17 cellular contexts compared by ENCODE assay signal in genomic region chr1:18160290-18160942, GRCh38. TPM values are rescaled to one million over a fixed set of nuclear protein-coding genes. Genes with fewer than 3 reads are reported as not detected.
DNase-seq lines count a peak whose midpoint lies in the region; ATAC-seq and TF ChIP-seq lines count a peak whose summit lies in the region.
"Had no signal": no experiment of that assay in that cellular context is flagged by ENCODE, and none has a peak within 500 bp of the region (broad histone marks: within the 10 kb centered on the region; RNA-seq: fewer than 3 reads in every experiment).

No MANE protein-coding gene starts in this region.

- H4K91ac ChIP-seq in trophoblast cell (ENCODE audit: low read depth, low read length), result no peak overlapping the region

- in situ Hi-C loops in GM13977 (cut with MboI; ENCODE audit: low pct_unique_long_range_greater_than_20kb, low sequenced_read_pairs, unreplicated experiment), result no loop called here

- H3K27me3 ChIP-seq in right atrium auricular region (no peaks in the 10 kb centered on the region), trophoblast cell (ENCODE audit: insufficient read depth, low read length) (no peaks in the 10 kb centered on the region)

- TF ChIP-seq CTCF in right atrium auricular region (IDR thresholded peaks at IDR 0.05), result no peak
- no peak for TF ChIP-seq CTCF in GM13977 (IDR thresholded peaks at IDR 0.05; ENCODE audit: extremely low read depth, insufficient read depth, missing control alignments)

- no CpG with 5 or more reads among the region's 13 CpGs for WGBS in trophoblast cell (ENCODE audit: extremely low coverage, insufficient coverage, insufficient read length)

- DNase-seq in Ammon's horn (ENCODE audit: low spot score), result peak; percentile 77
- DNase-seq in right atrium auricular region (ENCODE audit: low spot score), result peak; percentile 71
- peak; percentile 11 to 30 for DNase-seq in trophoblast cell
- DNase-seq in stimulated activated naive CD8-positive, alpha-beta T cell treated with anti-CD3 and anti-CD28 coated beads, Interleukin-15, Interleukin-2, amounts not matched to agents 100 U/mL and 50 U/mL, for 24 hours, result no peak
- no peak for DNase-seq in RKO (ENCODE audit: low spot score)
- no peak for DNase-seq in GM13977 (ENCODE audit: low spot score)
- DNase-seq: activated CD4-positive, CD25-positive, alpha-beta regulatory T cell; activated CD8-positive, alpha-beta memory T cell treated with anti-CD3 and anti-CD28 coated beads, Interleukin-2, amount 50 U/mL, for 4 hours; activated naive CD8-positive, alpha-beta T cell treated with anti-CD3 and anti-CD28 coated beads for 36 hours; Caco-2; HCEC 1CT had no signal

- H3K14ac ChIP-seq in trophoblast cell (ENCODE audit: low read length), result no peak overlapping the region

- H2BK12ac ChIP-seq in trophoblast cell (ENCODE audit: low read length), result no peak overlapping the region

- H3K79me1 ChIP-seq in trophoblast cell (ENCODE audit: low read length), result no peaks in the 10 kb centered on the region

- H3K36me3 ChIP-seq in right atrium auricular region (no peaks in the 10 kb centered on the region), trophoblast cell (ENCODE audit: control insufficient read depth in 1 of 2, insufficient read depth in 2 of 2, low read length in 2 of 2) (no peaks in the 10 kb centered on the region)

- peak overlapping the region; percentile 22 for H3K27ac ChIP-seq in angular gyrus (ENCODE audit: low read depth, low read length)
- H3K27ac ChIP-seq in right atrium auricular region, result no peak overlapping the region
- no peak overlapping the region for H3K27ac ChIP-seq in trophoblast cell (ENCODE audit: low read depth, low read length)

- no peak overlapping the region for H4K12ac ChIP-seq in trophoblast cell (ENCODE audit: low read depth, low read length)

- no peak overlapping the region for H2AK5ac ChIP-seq in trophoblast cell (ENCODE audit: low read length)

- no peaks in the 10 kb centered on the region for H3K79me2 ChIP-seq in trophoblast cell (ENCODE audit: control insufficient read depth, insufficient read depth, low read length, poor library complexity)

- H3K4me3 ChIP-seq in right atrium auricular region (no peak overlapping the region), trophoblast cell (ENCODE audit: low read depth, low read length) (no peak overlapping the region)

- no peaks in the 10 kb centered on the region for H3K9me3 ChIP-seq in right atrium auricular region
- H3K9me3 ChIP-seq in trophoblast cell (ENCODE audit: insufficient read depth, low read depth, low read length), result no peaks in the 10 kb centered on the region
- H3K9me3 ChIP-seq: Caco-2 had no signal

- no peaks in the 10 kb centered on the region for H3K4me1 ChIP-seq in right atrium auricular region
- no peaks in the 10 kb centered on the region for H3K4me1 ChIP-seq in trophoblast cell (ENCODE audit: control insufficient read depth in 1 of 2, insufficient read depth in 2 of 2, low read length in 2 of 2)
- H3K4me1 ChIP-seq: Caco-2 had no signal

- H3K4me2 ChIP-seq in trophoblast cell (ENCODE audit: low read length), result no peak overlapping the region

- no peak overlapping the region for H3K23ac ChIP-seq in trophoblast cell (ENCODE audit: low read length)

- H3K18ac ChIP-seq in trophoblast cell (ENCODE audit: low read length), result no peak overlapping the region

- H3K4ac ChIP-seq in trophoblast cell (ENCODE audit: low read depth, low read length), result no peak overlapping the region

- H4K8ac ChIP-seq in trophoblast cell (ENCODE audit: low read depth, low read length), result no peak overlapping the region

- no peak overlapping the region for H3K9ac ChIP-seq in trophoblast cell (ENCODE audit: low read length)

- no peak overlapping the region for H2BK5ac ChIP-seq in trophoblast cell (ENCODE audit: low read depth, low read length, poor library complexity)

- no peak overlapping the region for H2BK120ac ChIP-seq in trophoblast cell (ENCODE audit: insufficient read depth, low read length, poor library complexity)

- H2AFZ ChIP-seq in trophoblast cell (ENCODE audit: insufficient read depth, low read length, poor library complexity), result no peak overlapping the region

- no peak for ATAC-seq in stimulated activated naive CD8-positive, alpha-beta T cell treated with anti-CD3 and anti-CD28 coated beads, Interleukin-15, Interleukin-2, amounts not matched to agents 100 U/mL and 50 U/mL, for 24 hours
- ATAC-seq in HG03439 (IDR thresholded peaks at IDR 0.05; ENCODE audit: unreplicated experiment), result no peak
- ATAC-seq: natural killer cell treated with Interleukin-12 subunit alpha and Interleukin-12 subunit beta and Interleukin-15 and Interleukin-18, amount 100 ng/mL, for 72 hours; T-cell had no signal

RNA-seq across cellular contexts. Expression of gene IGSF21, which starts 52.8 kb away (rescaled TPM):
- 1 to 10 TPM; 1.8 to 6.0 TPM for total RNA-seq in right atrium auricular region
- 0.15 and 0.27 TPM in 2 replicates for polyA plus RNA-seq in trophoblast cell (2013)
- total RNA-seq: activated naive CD8-positive, alpha-beta T cell treated with anti-CD3 and anti-CD28 coated beads for 36 hours; Caco-2; M059J; natural killer cell treated with Interleukin-12 subunit alpha and Interleukin-12 subunit beta and Interleukin-15 and Interleukin-18, amount 100 ng/mL, for 72 hours; skeletal muscle tissue; T-cell had no signal

Comparison
In these comparisons a context has a peak if more than half of its experiments do, and no peak if none do; other contexts are left out.
1. DNase-seq: peak in Ammon's horn (single experiment), right atrium auricular region (single experiment) and trophoblast cell (2 of 2); none in stimulated activated naive CD8-positive, alpha-beta T cell treated with anti-CD3 and anti-CD28 coated beads, Interleukin-15, Interleukin-2, amounts not matched to agents 100 U/mL and 50 U/mL, for 24 hours (single experiment), RKO (single experiment) and GM13977 (single experiment).